In the genomic region with DNA sequence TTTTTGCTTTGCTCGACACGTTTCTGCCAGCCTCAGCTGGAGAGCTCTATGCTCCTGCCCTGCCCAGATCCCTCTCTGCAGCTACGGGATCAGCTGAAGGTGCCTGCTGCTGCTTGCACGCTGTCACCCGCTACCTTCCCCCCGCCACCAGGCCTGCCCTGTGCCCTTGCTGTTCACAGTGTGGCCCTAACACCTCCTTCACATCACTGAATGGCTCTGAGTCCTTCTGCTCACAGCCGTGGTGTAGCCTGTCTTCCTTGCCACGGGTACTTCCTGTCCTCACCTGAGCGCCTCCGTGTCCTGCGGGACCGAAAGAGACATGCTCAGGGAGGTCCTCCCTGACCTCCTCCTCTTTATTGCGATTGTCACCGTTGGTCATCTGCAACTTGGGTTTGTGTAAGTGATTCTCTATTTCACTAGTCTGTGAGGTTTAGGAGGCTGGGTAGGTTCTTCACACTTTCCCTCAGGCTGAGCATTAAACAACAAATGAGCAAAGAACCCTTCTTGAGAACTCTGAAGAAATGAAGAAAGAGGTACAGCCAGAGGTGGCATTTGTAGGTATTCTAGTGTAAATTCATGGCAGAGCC, we compare ENCODE assay signal across 1 cellular context.
TF ChIP-seq lines count a peak whose summit lies in the region.

No MANE protein-coding gene starts in this region.

TF ChIP-seq in GM23338, 12 proteins besides CTCF, POLR2A, EP300 and RAD21 (continued from another document):
- TF ChIP-seq, protein P1, sequence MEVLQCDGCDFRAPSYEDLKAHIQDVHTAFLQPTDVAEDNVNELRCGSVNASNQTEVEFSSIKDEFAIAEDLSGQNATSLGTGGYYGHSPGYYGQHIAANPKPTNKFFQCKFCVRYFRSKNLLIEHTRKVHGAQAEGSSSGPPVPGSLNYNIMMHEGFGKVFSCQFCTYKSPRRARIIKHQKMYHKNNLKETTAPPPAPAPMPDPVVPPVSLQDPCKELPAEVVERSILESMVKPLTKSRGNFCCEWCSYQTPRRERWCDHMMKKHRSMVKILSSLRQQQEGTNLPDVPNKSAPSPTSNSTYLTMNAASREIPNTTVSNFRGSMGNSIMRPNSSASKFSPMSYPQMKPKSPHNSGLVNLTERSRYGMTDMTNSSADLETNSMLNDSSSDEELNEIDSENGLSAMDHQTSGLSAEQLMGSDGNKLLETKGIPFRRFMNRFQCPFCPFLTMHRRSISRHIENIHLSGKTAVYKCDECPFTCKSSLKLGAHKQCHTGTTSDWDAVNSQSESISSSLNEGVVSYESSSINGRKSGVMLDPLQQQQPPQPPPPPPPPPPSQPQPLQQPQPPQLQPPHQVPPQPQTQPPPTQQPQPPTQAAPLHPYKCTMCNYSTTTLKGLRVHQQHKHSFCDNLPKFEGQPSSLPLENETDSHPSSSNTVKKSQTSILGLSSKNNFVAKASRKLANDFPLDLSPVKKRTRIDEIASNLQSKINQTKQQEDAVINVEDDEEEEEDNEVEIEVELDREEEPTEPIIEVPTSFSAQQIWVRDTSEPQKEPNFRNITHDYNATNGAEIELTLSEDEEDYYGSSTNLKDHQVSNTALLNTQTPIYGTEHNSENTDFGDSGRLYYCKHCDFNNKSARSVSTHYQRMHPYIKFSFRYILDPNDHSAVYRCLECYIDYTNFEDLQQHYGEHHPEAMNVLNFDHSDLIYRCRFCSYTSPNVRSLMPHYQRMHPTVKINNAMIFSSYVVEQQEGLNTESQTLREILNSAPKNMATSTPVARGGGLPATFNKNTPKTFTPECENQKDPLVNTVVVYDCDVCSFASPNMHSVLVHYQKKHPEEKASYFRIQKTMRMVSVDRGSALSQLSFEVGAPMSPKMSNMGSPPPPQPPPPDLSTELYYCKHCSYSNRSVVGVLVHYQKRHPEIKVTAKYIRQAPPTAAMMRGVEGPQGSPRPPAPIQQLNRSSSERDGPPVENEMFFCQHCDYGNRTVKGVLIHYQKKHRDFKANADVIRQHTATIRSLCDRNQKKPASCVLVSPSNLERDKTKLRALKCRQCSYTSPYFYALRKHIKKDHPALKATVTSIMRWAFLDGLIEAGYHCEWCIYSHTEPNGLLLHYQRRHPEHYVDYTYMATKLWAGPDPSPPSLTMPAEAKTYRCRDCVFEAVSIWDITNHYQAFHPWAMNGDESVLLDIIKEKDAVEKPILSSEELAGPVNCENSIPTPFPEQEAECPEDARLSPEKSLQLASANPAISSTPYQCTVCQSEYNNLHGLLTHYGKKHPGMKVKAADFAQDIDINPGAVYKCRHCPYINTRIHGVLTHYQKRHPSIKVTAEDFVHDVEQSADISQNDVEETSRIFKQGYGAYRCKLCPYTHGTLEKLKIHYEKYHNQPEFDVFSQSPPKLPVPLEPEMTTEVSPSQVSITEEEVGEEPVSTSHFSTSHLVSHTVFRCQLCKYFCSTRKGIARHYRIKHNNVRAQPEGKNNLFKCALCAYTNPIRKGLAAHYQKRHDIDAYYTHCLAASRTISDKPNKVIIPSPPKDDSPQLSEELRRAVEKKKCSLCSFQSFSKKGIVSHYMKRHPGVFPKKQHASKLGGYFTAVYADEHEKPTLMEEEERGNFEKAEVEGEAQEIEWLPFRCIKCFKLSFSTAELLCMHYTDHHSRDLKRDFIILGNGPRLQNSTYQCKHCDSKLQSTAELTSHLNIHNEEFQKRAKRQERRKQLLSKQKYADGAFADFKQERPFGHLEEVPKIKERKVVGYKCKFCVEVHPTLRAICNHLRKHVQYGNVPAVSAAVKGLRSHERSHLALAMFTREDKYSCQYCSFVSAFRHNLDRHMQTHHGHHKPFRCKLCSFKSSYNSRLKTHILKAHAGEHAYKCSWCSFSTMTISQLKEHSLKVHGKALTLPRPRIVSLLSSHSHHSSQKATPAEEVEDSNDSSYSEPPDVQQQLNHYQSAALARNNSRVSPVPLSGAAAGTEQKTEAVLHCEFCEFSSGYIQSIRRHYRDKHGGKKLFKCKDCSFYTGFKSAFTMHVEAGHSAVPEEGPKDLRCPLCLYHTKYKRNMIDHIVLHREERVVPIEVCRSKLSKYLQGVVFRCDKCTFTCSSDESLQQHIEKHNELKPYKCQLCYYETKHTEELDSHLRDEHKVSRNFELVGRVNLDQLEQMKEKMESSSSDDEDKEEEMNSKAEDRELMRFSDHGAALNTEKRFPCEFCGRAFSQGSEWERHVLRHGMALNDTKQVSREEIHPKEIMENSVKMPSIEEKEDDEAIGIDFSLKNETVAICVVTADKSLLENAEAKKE (CRISPR knock-in tag; IDR thresholded peaks at IDR 0.05): no peak
- no peak for TF ChIP-seq EZH2phosphoT487 (IDR thresholded peaks at IDR 0.05; ENCODE audit: unreplicated experiment)
TF ChIP-seq in GM23338: peak in this region for 0.
